ENCODE assay signal across 19 cellular contexts in the genomic region with DNA sequence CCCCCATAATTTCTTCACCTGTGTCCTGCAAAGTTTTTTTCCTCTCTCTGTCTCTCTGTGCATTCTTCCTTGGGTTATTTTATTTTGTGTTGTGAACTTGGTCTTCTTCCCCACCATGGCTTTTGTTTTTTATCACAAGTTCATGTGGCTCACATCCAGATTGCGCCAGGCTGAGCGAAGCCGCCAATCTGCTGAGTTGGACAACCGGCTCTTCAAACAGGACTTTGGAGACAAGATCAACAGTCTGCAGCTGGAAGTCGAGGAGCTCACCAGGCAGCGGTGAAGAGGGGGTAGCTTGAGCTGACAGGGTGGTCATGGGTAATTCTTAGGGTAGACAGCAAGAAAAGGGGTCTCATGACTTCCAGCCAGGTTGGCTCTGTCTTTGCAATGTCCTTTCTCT. TPM values are rescaled to one million over a fixed set of nuclear protein-coding genes. Genes with fewer than 3 reads are reported as not detected.
DNase-seq lines count a peak whose midpoint lies in the region; ATAC-seq, FAIRE-seq and TF ChIP-seq lines count a peak whose summit lies in the region.
"Had no signal": no experiment of that assay in that cellular context is flagged by ENCODE, and none has a peak within 500 bp of the region (broad histone marks: within the 10 kb centered on the region; RNA-seq: fewer than 3 reads in every experiment).

No MANE protein-coding gene starts in this region.

- TF ChIP-seq RAD21 in liver (IDR thresholded peaks at IDR 0.05) (peak in 1 of 2 donors; percentile 13), HepG2 (CRISPR knock-in tag; IDR thresholded peaks at IDR 0.05) (no peak)

- H4K20me1 ChIP-seq in HepG2 (ENCODE audit: insufficient read depth, low read length) = no peaks in the 10 kb centered on the region
- H4K20me1 ChIP-seq: BLaER1 treated with 17β-estradiol and CSF1 and Interleukin-3, amounts not matched to agents 10 nM and 100 nM had no signal

- H3K27me3 ChIP-seq in liver (ENCODE audit: control insufficient read depth in 4 of 4, insufficient read depth in 4 of 4, low read length in 3 of 4) = no peaks in the 10 kb centered on the region
- no peaks in the 10 kb centered on the region for H3K27me3 ChIP-seq in HepG2 (ENCODE audit: control insufficient read depth in 1 of 2, insufficient read depth in 2 of 2, low read length in 2 of 2)
- no peaks in the 10 kb centered on the region for H3K27me3 ChIP-seq in upper lobe of right lung
- H3K27me3 ChIP-seq: BLaER1 treated with 17β-estradiol and CSF1 and Interleukin-3, amounts not matched to agents 10 nM and 100 nM had no signal

- 50% methylated on average over 6 of the region's 6 CpGs for WGBS in liver
- WGBS in HepG2 (ENCODE audit: low lambda C conversion rate) = 84% methylated on average over 6 of the region's 6 CpGs

- H3K4me3 ChIP-seq in liver (ENCODE audit: low read depth in 1 of 3, low read length in 3 of 3) (no peak overlapping the region), HepG2 (replicated peaks in 1 of 3; ENCODE audit: insufficient read depth in 1 of 3, low read depth in 2 of 3, low read length in 3 of 3) (no peak overlapping the region), upper lobe of right lung (no peak overlapping the region)
- H3K4me3 ChIP-seq: A549; BLaER1 treated with 17β-estradiol and CSF1 and Interleukin-3, amounts not matched to agents 10 nM and 100 nM had no signal

- H3K9me3 ChIP-seq in liver (ENCODE audit: control insufficient read depth in 4 of 4, low read length in 3 of 4) (no peaks in the 10 kb centered on the region), HepG2 (ENCODE audit: low read length) (no peaks in the 10 kb centered on the region), upper lobe of right lung (no peaks in the 10 kb centered on the region)
- H3K9me3 ChIP-seq: A549, Caco-2 had no signal

- DNase-seq in HepG2 (ENCODE audit: low spot score) (no peak), left lobe of liver (ENCODE audit: low spot score) (peak; percentile 76), activated T-cell treated with anti-CD3 and anti-CD28 coated beads for 4 hours (no peak), upper lobe of right lung (no peak)
- DNase-seq: AML-193; Caco-2; Calu3; CD4-positive, alpha-beta T cell; CD8-positive, alpha-beta T cell; DMS79 treated with DMSO at 0.1 percent for 48 hours; GF-D8 had no signal

- in situ Hi-C loops in HepG2 (cut with HindIII; ENCODE audit: extremely low pct_ligation_motif_present, low pct_unique_long_range_greater_than_20kb) = no loop called here

- H3K79me2 ChIP-seq in HepG2 (ENCODE audit: insufficient read depth, low read length) = no peaks in the 10 kb centered on the region

- peaks cover 0 to 23% (median 18%) of the 10 kb centered on the region in 4 donors for H3K36me3 ChIP-seq in liver (ENCODE audit: control insufficient read depth in 4 of 4, insufficient read depth in 3 of 4, low read depth in 1 of 4, low read length in 3 of 4)
- H3K36me3 ChIP-seq in HepG2 (replicated peaks in 1 of 2; ENCODE audit: control insufficient read depth in 1 of 2, insufficient read depth in 2 of 2, low read length in 2 of 2) = peaks cover 0 to 3% of the 10 kb centered on the region in 2 experiments; a peak in 2 of 5 replicates
- peaks cover 87% of the 10 kb centered on the region for H3K36me3 ChIP-seq in upper lobe of right lung

- H3K4me1 ChIP-seq in liver (ENCODE audit: control insufficient read depth in 4 of 4, insufficient read depth in 4 of 4, low read length in 3 of 4) = peaks cover 0 to 6% (median 2%) of the 10 kb centered on the region in 4 donors
- no peaks in the 10 kb centered on the region for H3K4me1 ChIP-seq in HepG2 (ENCODE audit: insufficient read depth, low read length)
- H3K4me1 ChIP-seq in upper lobe of right lung = no peaks in the 10 kb centered on the region
- H3K4me1 ChIP-seq: A549, Caco-2 had no signal

- no peak for TF ChIP-seq EP300 in HepG2 (IDR thresholded peaks at IDR 0.05; ENCODE audit: low read depth in 2 of 2, low read length in 2 of 2)
- no peak for TF ChIP-seq EP300 in HepG2 (CRISPR knock-in tag; IDR thresholded peaks at IDR 0.05; ENCODE audit: borderline replicate concordance)

- intact Hi-C loops in HepG2 (cut with micrococcal nuclease; ENCODE audit: unreplicated experiment) (no loop called here), upper lobe of right lung (cut with DNase I) (no loop called here)

- no peak for TF ChIP-seq POLR2A in HepG2 (IDR thresholded peaks at IDR 0.05; ENCODE audit: insufficient read depth in 1 of 2, low read depth in 2 of 2, low read length in 2 of 2)

- CTCF ChIA-PET in HepG2 (lab: Yijun Ruan, JAX; ENCODE audit: low intra/inter-chr PET ratio, low total read pairs) = no interaction called here

- no peak overlapping the region for H3K4me2 ChIP-seq in HepG2 (ENCODE audit: low read depth, low read length)
- H3K4me2 ChIP-seq: A549; BLaER1 treated with 17β-estradiol and CSF1 and Interleukin-3, amounts not matched to agents 10 nM and 100 nM had no signal

- H3K9ac ChIP-seq in liver (ENCODE audit: low read depth in 1 of 2, low read length in 2 of 2) = no peak overlapping the region
- no peak overlapping the region for H3K9ac ChIP-seq in HepG2 (ENCODE audit: insufficient read depth, low read depth, low read length)
- H3K9ac ChIP-seq: BLaER1 treated with 17β-estradiol and CSF1 and Interleukin-3, amounts not matched to agents 10 nM and 100 nM had no signal

- H3K27ac ChIP-seq in liver (ENCODE audit: low read depth in 1 of 2, low read length in 2 of 2) = no peak overlapping the region
- no peak overlapping the region for H3K27ac ChIP-seq in HepG2 (ENCODE audit: extremely low read length, insufficient read depth, low read length)
- no peak overlapping the region for H3K27ac ChIP-seq in upper lobe of right lung
- H3K27ac ChIP-seq: 22Rv1; A549; BLaER1 treated with 17β-estradiol and CSF1 and Interleukin-3, amounts not matched to agents 10 nM and 100 nM; C4-2B had no signal

- TF ChIP-seq CTCF in liver (IDR thresholded peaks at IDR 0.05; ENCODE audit: low read depth, low read length, missing input control) (no peak), HepG2 (CRISPR knock-in tag; IDR thresholded peaks at IDR 0.05) (no peak), upper lobe of right lung (IDR thresholded peaks at IDR 0.05) (no peak)

- no peak overlapping the region for H2AFZ ChIP-seq in HepG2 (ENCODE audit: low read length)

- FAIRE-seq in HepG2 (lab: Jason Lieb, UNC) = no peak
- FAIRE-seq: A549, G401.6, GM12891, GM19239 had no signal

- ATAC-seq in HepG2 = no peak
- ATAC-seq in left lobe of liver = peak; percentile 93
- ATAC-seq in upper lobe of right lung = no peak
- ATAC-seq: A549; CD8-positive, alpha-beta T cell had no signal

- POLR2A ChIA-PET in HepG2 (lab: Yijun Ruan, JAX) = no interaction called here

- no TSS peak for BruUV-seq in HepG2 (replicated peaks; lab: Mats Ljungman, UMichigan)

TF ChIP-seq in liver, 16 proteins besides CTCF, POLR2A, EP300 and RAD21 (continues in another document):
- TF ChIP-seq JUND (IDR thresholded peaks at IDR 0.05) (no peak), HNF4A (conservative IDR thresholded peaks at IDR 0.05) (peak; percentile 65 to 75)

TF ChIP-seq in HepG2, 621 proteins besides CTCF, POLR2A, EP300 and RAD21 (continues in another document):
- TF ChIP-seq, protein P1, sequence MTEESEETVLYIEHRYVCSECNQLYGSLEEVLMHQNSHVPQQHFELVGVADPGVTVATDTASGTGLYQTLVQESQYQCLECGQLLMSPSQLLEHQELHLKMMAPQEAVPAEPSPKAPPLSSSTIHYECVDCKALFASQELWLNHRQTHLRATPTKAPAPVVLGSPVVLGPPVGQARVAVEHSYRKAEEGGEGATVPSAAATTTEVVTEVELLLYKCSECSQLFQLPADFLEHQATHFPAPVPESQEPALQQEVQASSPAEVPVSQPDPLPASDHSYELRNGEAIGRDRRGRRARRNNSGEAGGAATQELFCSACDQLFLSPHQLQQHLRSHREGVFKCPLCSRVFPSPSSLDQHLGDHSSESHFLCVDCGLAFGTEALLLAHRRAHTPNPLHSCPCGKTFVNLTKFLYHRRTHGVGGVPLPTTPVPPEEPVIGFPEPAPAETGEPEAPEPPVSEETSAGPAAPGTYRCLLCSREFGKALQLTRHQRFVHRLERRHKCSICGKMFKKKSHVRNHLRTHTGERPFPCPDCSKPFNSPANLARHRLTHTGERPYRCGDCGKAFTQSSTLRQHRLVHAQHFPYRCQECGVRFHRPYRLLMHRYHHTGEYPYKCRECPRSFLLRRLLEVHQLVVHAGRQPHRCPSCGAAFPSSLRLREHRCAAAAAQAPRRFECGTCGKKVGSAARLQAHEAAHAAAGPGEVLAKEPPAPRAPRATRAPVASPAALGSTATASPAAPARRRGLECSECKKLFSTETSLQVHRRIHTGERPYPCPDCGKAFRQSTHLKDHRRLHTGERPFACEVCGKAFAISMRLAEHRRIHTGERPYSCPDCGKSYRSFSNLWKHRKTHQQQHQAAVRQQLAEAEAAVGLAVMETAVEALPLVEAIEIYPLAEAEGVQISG (CRISPR knock-in tag; IDR thresholded peaks at IDR 0.05) = no peak
- TF ChIP-seq PAF1 (CRISPR knock-in tag; IDR thresholded peaks at IDR 0.05) (no peak), EED (CRISPR knock-in tag; IDR thresholded peaks at IDR 0.05) (no peak), NFE2L2 (IDR thresholded peaks at IDR 0.05; ENCODE audit: low read length) (no peak)

RNA-seq across cellular contexts. Expression of gene GRSF1, which starts 46.1 kb away (rescaled TPM):
- total RNA-seq in liver (10 to 100 TPM; 22.5 to 30.4 TPM), HepG2 (2016; rRNA removed; fragmentation: Illumina TruSeq; extraction: Trizol) (103 and 129 TPM in 2 replicates), left lobe of liver (24.9 TPM), upper lobe of right lung (55.1 TPM)
- polyA plus RNA-seq in liver (10 to 100 TPM; 26.7 to 29.3 TPM), HepG2 (2011; rRNA removed) (48.3 and 66.5 TPM in 2 replicates)
- 14.7 and 16.8 TPM in 2 replicates for total RNA-seq in HepG2 (2016; cell fraction: cytosol; rRNA removed; fragmentation: Illumina TruSeq; extraction: Trizol; ENCODE audit: low read depth)
- total RNA-seq in HepG2 (2016; cell fraction: insoluble cytoplasmic fraction; rRNA removed; fragmentation: Illumina TruSeq; extraction: Trizol) = 101 and 129 TPM in 2 replicates
- total RNA-seq in HepG2 (2016; cell fraction: membrane; rRNA removed; fragmentation: Illumina TruSeq; extraction: Trizol) = 43.8 and 46.7 TPM in 2 replicates
- total RNA-seq in HepG2 (2016; cell fraction: nucleus; rRNA removed; fragmentation: Illumina TruSeq; extraction: Trizol) = 46.5 and 52.3 TPM in 2 replicates
- polyA plus RNA-seq in HepG2 (2011; cell fraction: cytosol; rRNA removed) = 27.0 and 38.1 TPM in 2 replicates
- 17.7 and 23.5 TPM in 2 replicates for polyA plus RNA-seq in HepG2 (2011; cell fraction: nucleus; rRNA removed)
- polyA plus RNA-seq in HepG2 (2012) = 44.1 and 52.7 TPM in 2 replicates
- 10.1 and 11.7 TPM in 2 replicates for polyA plus RNA-seq in HepG2 (2016; cell fraction: cytosol; fragmentation: Illumina TruSeq; extraction: Trizol; ENCODE audit: low read depth)
- 120 and 122 TPM in 2 replicates for polyA plus RNA-seq in HepG2 (2016; cell fraction: insoluble cytoplasmic fraction; fragmentation: Illumina TruSeq; extraction: Trizol; ENCODE audit: low read depth)
- 23.5 and 26.4 TPM in 2 replicates for polyA plus RNA-seq in HepG2 (2016; cell fraction: membrane; fragmentation: Illumina TruSeq; extraction: Trizol; ENCODE audit: low read depth)
- polyA plus RNA-seq in HepG2 (2016; cell fraction: nucleus; fragmentation: Illumina TruSeq; extraction: Trizol; ENCODE audit: insufficient read depth, low read depth) = 77.4 and 82.2 TPM in 2 replicates
- 15.2 and 22.8 TPM in 2 replicates for polyA minus RNA-seq in HepG2 (2011; rRNA and poly(A)+ RNA removed; ENCODE audit: low replicate concordance)
- polyA minus RNA-seq in HepG2 (2011; cell fraction: cytosol; rRNA and poly(A)+ RNA removed) = 37.9 and 38.2 TPM in 2 replicates
- 28.3 and 37.0 TPM in 2 replicates for polyA minus RNA-seq in HepG2 (2011; cell fraction: nucleus; rRNA and poly(A)+ RNA removed)
